ENCODE assay signal across 17 cellular contexts in the genomic region with DNA sequence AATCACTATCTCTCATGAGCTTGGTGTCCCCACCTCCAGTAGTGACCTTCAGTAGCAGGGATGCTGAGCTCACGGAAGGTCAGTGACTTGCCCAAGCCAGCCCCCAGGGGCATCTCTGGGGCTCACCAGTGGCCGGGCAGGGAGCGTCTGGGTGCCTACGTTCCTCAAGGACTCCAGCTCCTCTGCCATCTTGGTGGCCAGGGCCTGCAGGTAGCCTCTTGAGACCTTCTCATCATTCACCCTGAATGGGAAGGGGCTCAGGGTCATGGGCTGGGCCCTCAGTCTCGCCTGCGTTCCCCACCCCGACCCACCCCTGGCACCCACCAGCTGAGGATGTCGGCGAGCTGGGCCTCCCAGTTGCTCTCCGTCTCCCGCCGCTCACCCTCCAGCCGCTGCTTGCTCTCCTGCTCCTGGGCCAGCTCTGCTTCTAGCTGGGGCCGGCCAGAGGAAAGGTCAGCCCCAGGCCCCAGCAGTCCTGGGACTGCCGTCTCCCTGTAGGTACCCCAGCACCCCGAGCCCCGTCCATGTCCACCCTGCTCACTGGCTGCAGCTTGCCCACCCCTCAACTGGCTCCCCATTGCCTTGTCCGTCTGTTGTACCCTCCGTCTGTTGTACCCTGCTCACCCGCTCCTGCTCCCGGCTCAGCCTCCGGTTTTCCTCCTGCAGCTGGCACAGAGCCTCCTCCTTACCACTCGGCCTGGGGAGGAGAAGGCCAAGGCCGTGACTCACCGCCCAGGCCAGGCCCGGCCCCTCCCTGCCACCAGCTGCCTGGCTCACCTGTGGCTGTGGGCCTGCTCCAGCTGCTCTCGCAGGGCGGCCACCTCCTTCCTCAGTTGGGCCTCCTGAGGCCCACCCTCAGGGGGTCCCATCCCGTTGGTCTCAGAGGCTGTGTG. TPM values are rescaled to one million over a fixed set of nuclear protein-coding genes. Genes with fewer than 3 reads are reported as not detected.
DNase-seq lines count a peak whose midpoint lies in the region; ATAC-seq and TF ChIP-seq lines count a peak whose summit lies in the region.
"Had no signal": no experiment of that assay in that cellular context is flagged by ENCODE, and none has a peak within 500 bp of the region (broad histone marks: within the 10 kb centered on the region; RNA-seq: fewer than 3 reads in every experiment).

No MANE protein-coding gene starts in this region.

- H3K36me3 ChIP-seq in adrenal gland (replicated peaks in 1 of 2) (no peaks in the 10 kb centered on the region), vagina (peaks cover 0 to 2% of the 10 kb centered on the region in 2 donors)
- H3K36me3 ChIP-seq: cardiac muscle cell had no signal

- H3K27me3 ChIP-seq in adrenal gland (no peaks in the 10 kb centered on the region), vagina (no peaks in the 10 kb centered on the region)
- H3K27me3 ChIP-seq: cardiac muscle cell had no signal

- H3K27ac ChIP-seq in adrenal gland (peak overlapping the region in 3 of 5 donors; percentile 11 to 77 (median 54)), vagina (no peak overlapping the region)
- H3K27ac ChIP-seq: cardiac muscle cell had no signal

- no peak overlapping the region for H3K4me3 ChIP-seq in adrenal gland
- H3K4me3 ChIP-seq in vagina: no peak overlapping the region
- H3K4me3 ChIP-seq: cardiac muscle cell, skin epidermis had no signal

- no peak overlapping the region for H3K4me3 Mint-ChIP-seq in activated CD4-positive, alpha-beta memory T cell treated with anti-CD3 and anti-CD28 coated beads, Interleukin-2, amount 10 ng/mL, durations not matched to agents 7 days and 5 days
- no peak overlapping the region for H3K4me3 Mint-ChIP-seq in activated CD8-positive, alpha-beta T cell treated with anti-CD3 and anti-CD28 coated beads for 36 hours
- H3K4me3 Mint-ChIP-seq: nephron had no signal

- no peaks in the 10 kb centered on the region for H3K9me3 Mint-ChIP-seq in activated CD4-positive, alpha-beta memory T cell treated with anti-CD3 and anti-CD28 coated beads, Interleukin-2, amount 10 ng/mL, durations not matched to agents 7 days and 5 days
- no peaks in the 10 kb centered on the region for H3K9me3 Mint-ChIP-seq in activated CD8-positive, alpha-beta T cell treated with anti-CD3 and anti-CD28 coated beads for 36 hours
- H3K9me3 Mint-ChIP-seq: nephron had no signal

- peak; percentile 80 for DNase-seq in ACHN
- peak; percentile 93 for DNase-seq in HT-29 (ENCODE audit: low spot score)
- peak; percentile 75 to 90 (median 88) for DNase-seq in adrenal gland
- peak; percentile 85 for DNase-seq in kidney tubule cell (ENCODE audit: low spot score)
- no peak for DNase-seq in GM20000 (ENCODE audit: low spot score)
- no peak for DNase-seq in activated CD4-positive, alpha-beta memory T cell treated with anti-CD3 and anti-CD28 coated beads, Interleukin-2, amount 10 ng/mL, durations not matched to agents 7 days and 5 days
- DNase-seq in vagina (ENCODE audit: extremely low spot score in 2 of 2): no peak
- DNase-seq in activated CD8-positive, alpha-beta T cell treated with anti-CD3 and anti-CD28 coated beads for 36 hours: no peak
- DNase-seq: activated CD4-positive, alpha-beta T cell treated with anti-CD3 and anti-CD28 coated beads for 4 hours; activated effector memory CD4-positive, alpha-beta T cell treated with Interleukin-2 at 50 U/mL for 16 hours; AML-193; GDM1; NCI-H1092; NCI-H748 treated with DMSO at 0.1 percent for 48 hours had no signal

- H3K36me3 Mint-ChIP-seq in activated CD4-positive, alpha-beta memory T cell treated with anti-CD3 and anti-CD28 coated beads, Interleukin-2, amount 10 ng/mL, durations not matched to agents 7 days and 5 days (ENCODE audit: low read depth): no peaks in the 10 kb centered on the region
- H3K36me3 Mint-ChIP-seq in activated CD8-positive, alpha-beta T cell treated with anti-CD3 and anti-CD28 coated beads for 36 hours (ENCODE audit: low read depth): no peaks in the 10 kb centered on the region

- no peaks in the 10 kb centered on the region for H3K9me3 ChIP-seq in adrenal gland (replicated peaks in 1 of 3)
- no peaks in the 10 kb centered on the region for H3K9me3 ChIP-seq in vagina

- peaks cover 5 to 11% of the 10 kb centered on the region in 2 donors for H3K4me1 ChIP-seq in adrenal gland (replicated peaks in 1 of 2)
- H3K4me1 ChIP-seq in vagina: no peaks in the 10 kb centered on the region

- WGBS in adrenal gland, 4 donors: 40 to 61% (median 52%) methylated on average over 12 to 29 of the region's 29 CpGs

- CTCF ChIA-PET in activated CD4-positive, alpha-beta memory T cell treated with anti-CD3 and anti-CD28 coated beads, Interleukin-2, amount 10 ng/mL, durations not matched to agents 7 days and 5 days (lab: Charles Lee): no interaction called here
- CTCF ChIA-PET in activated CD8-positive, alpha-beta T cell treated with anti-CD3 and anti-CD28 coated beads for 36 hours (lab: Charles Lee): interaction anchor here (0.6 to 1.8 kb wide), 4 partner anchors 13 to 62 kb away, joined by 3 to 7 read pairs (median 3); no protein-coding TSS in a partner anchor

- TF ChIP-seq CTCF in adrenal gland (IDR thresholded peaks at IDR 0.05) (no peak), GM20000 (IDR thresholded peaks at IDR 0.05; ENCODE audit: extremely low read depth, missing control alignments) (no peak), vagina (IDR thresholded peaks at IDR 0.05) (no peak)
- no peak for TF ChIP-seq CTCF in activated CD8-positive, alpha-beta T cell treated with anti-CD3 and anti-CD28 coated beads for 36 hours (IDR thresholded peaks at IDR 0.05)

- in situ Hi-C loops in ACHN (cut with HindIII; ENCODE audit: low pct_ligation_motif_present, low pct_unique_long_range_greater_than_20kb, low sequenced_read_pairs): no loop called here

- no peak for TF ChIP-seq POLR2A in adrenal gland (IDR thresholded peaks at IDR 0.05)
- no peak for TF ChIP-seq POLR2A in vagina (IDR thresholded peaks at IDR 0.05)

- no peak overlapping the region for H3K27ac Mint-ChIP-seq in activated CD4-positive, alpha-beta memory T cell treated with anti-CD3 and anti-CD28 coated beads, Interleukin-2, amount 10 ng/mL, durations not matched to agents 7 days and 5 days
- H3K27ac Mint-ChIP-seq in activated CD8-positive, alpha-beta T cell treated with anti-CD3 and anti-CD28 coated beads for 36 hours: no peak overlapping the region
- H3K27ac Mint-ChIP-seq: nephron had no signal

- intact Hi-C loops in adrenal gland (cut with DNase I): loop anchor here in 1 of 2 donors (10.0 kb wide), 1 partner anchor 50 kb away; no protein-coding TSS in a partner anchor
- intact Hi-C loops in vagina (cut with DNase I): no loop called here
- intact Hi-C loops in activated CD8-positive, alpha-beta T cell treated with anti-CD3 and anti-CD28 coated beads for 36 hours (cut with micrococcal nuclease): no loop called here

- no peaks in the 10 kb centered on the region for H3K27me3 Mint-ChIP-seq in activated CD4-positive, alpha-beta memory T cell treated with anti-CD3 and anti-CD28 coated beads, Interleukin-2, amount 10 ng/mL, durations not matched to agents 7 days and 5 days
- H3K27me3 Mint-ChIP-seq in activated CD8-positive, alpha-beta T cell treated with anti-CD3 and anti-CD28 coated beads for 36 hours: no peaks in the 10 kb centered on the region

- POLR2A ChIA-PET in activated CD4-positive, alpha-beta memory T cell treated with anti-CD3 and anti-CD28 coated beads, Interleukin-2, amount 10 ng/mL, durations not matched to agents 7 days and 5 days (lab: Charles Lee): interaction anchor here (0.7 to 1.5 kb wide), 3 partner anchors 9 to 57 kb away, joined by 3 to 4 read pairs (median 3); partner anchors contain the start of genes CDC42BPG and SF1
- POLR2A ChIA-PET in activated CD8-positive, alpha-beta T cell treated with anti-CD3 and anti-CD28 coated beads for 36 hours (lab: Charles Lee): interaction anchor here (0.5 to 1.6 kb wide), 2 partner anchors 10 to 308 kb away, joined by 3 read pairs; partner anchors contain the start of gene CDC42BPG

- peaks cover 7% of the 10 kb centered on the region for H3K4me1 Mint-ChIP-seq in activated CD4-positive, alpha-beta memory T cell treated with anti-CD3 and anti-CD28 coated beads, Interleukin-2, amount 10 ng/mL, durations not matched to agents 7 days and 5 days
- H3K4me1 Mint-ChIP-seq in activated CD8-positive, alpha-beta T cell treated with anti-CD3 and anti-CD28 coated beads for 36 hours (ENCODE audit: low read depth): no peaks in the 10 kb centered on the region
- H3K4me1 Mint-ChIP-seq: nephron had no signal

- no peak for ATAC-seq in activated CD8-positive, alpha-beta T cell treated with anti-CD3 and anti-CD28 coated beads for 36 hours

RNA-seq across cellular contexts. Expression of gene CDC42BPG, which starts 9.5 kb away (rescaled TPM):
- 22.7 and 24.7 TPM in 2 replicates for total RNA-seq in HT-29 (2014; rRNA removed; shearing (Covaris generic))
- total RNA-seq in adrenal gland (10 to 100 TPM in 2 of 8 donors, 1 to 10 TPM in 6; 4.9 to 12.9 (median 9.1) TPM), vagina (13.0 TPM)
- polyA plus RNA-seq in adrenal gland: 1 to 10 TPM; 3.3 to 7.4 (median 4.9) TPM
- total RNA-seq in activated CD4-positive, alpha-beta memory T cell treated with anti-CD3 and anti-CD28 coated beads, Interleukin-2, amount 10 ng/mL, durations not matched to agents 7 days and 5 days: under 1 TPM; 0.65 to 0.70 TPM
- under 1 TPM; 0.31 to 0.61 TPM for total RNA-seq in activated CD8-positive, alpha-beta T cell treated with anti-CD3 and anti-CD28 coated beads for 36 hours

RNA-seq across cellular contexts. Expression of gene MEN1, which starts 24.6 kb away (rescaled TPM):
- total RNA-seq in HT-29 (2014; rRNA removed; shearing (Covaris generic)): 35.1 and 38.0 TPM in 2 replicates
- total RNA-seq in adrenal gland (10 to 100 TPM; 19.7 to 50.6 (median 30.3) TPM), vagina (27.0 TPM)
- polyA plus RNA-seq in adrenal gland: 10 to 100 TPM; 21.4 to 32.8 (median 29.1) TPM
- total RNA-seq in activated CD4-positive, alpha-beta memory T cell treated with anti-CD3 and anti-CD28 coated beads, Interleukin-2, amount 10 ng/mL, durations not matched to agents 7 days and 5 days: 10 to 100 TPM; 32.5 to 33.4 TPM
- total RNA-seq in activated CD8-positive, alpha-beta T cell treated with anti-CD3 and anti-CD28 coated beads for 36 hours: 10 to 100 TPM; 25.8 to 29.0 TPM

RNA-seq across cellular contexts. Expression of gene MAP4K2, which starts 32.0 kb away (rescaled TPM):
- total RNA-seq in HT-29 (2014; rRNA removed; shearing (Covaris generic)): 44.4 and 57.0 TPM in 2 replicates
- 10 to 100 TPM; 12.9 to 34.8 (median 19.0) TPM for total RNA-seq in adrenal gland
- polyA plus RNA-seq in adrenal gland: 10 to 100 TPM in 2 of 3 donors, 1 to 10 TPM in 1; 6.4 to 57.7 (median 27.7) TPM
- total RNA-seq in activated CD4-positive, alpha-beta memory T cell treated with anti-CD3 and anti-CD28 coated beads, Interleukin-2, amount 10 ng/mL, durations not matched to agents 7 days and 5 days: 10 to 100 TPM; 95.6 to 98.0 TPM
- 20.6 TPM for total RNA-seq in vagina
- total RNA-seq in activated CD8-positive, alpha-beta T cell treated with anti-CD3 and anti-CD28 coated beads for 36 hours: 10 to 100 TPM; 56.4 to 58.0 TPM

RNA-seq across cellular contexts. Expression of gene EHD1, which starts 43.5 kb away (rescaled TPM):
- total RNA-seq in HT-29 (2014; rRNA removed; shearing (Covaris generic)): 118 and 123 TPM in 2 replicates
- total RNA-seq in adrenal gland (100 to 1,000 TPM in 1 of 8 donors, 10 to 100 TPM in 7; 38.5 to 107 (median 57.1) TPM), vagina (61.6 TPM)
- 10 to 100 TPM; 14.3 to 50.4 (median 20.0) TPM for polyA plus RNA-seq in adrenal gland
- 100 to 1,000 TPM; 138 to 146 TPM for total RNA-seq in activated CD4-positive, alpha-beta memory T cell treated with anti-CD3 and anti-CD28 coated beads, Interleukin-2, amount 10 ng/mL, durations not matched to agents 7 days and 5 days
- 10 to 100 TPM; 60.3 to 65.1 TPM for total RNA-seq in activated CD8-positive, alpha-beta T cell treated with anti-CD3 and anti-CD28 coated beads for 36 hours

RNA-seq across cellular contexts. Expression of gene SF1, which starts 56.6 kb away (rescaled TPM):
- 193 and 251 TPM in 2 replicates for total RNA-seq in HT-29 (2014; rRNA removed; shearing (Covaris generic))
- total RNA-seq in adrenal gland (100 to 1,000 TPM; 109 to 395 (median 253) TPM), vagina (278 TPM)
- polyA plus RNA-seq in adrenal gland: 100 to 1,000 TPM; 150 to 197 (median 178) TPM
- total RNA-seq in activated CD4-positive, alpha-beta memory T cell treated with anti-CD3 and anti-CD28 coated beads, Interleukin-2, amount 10 ng/mL, durations not matched to agents 7 days and 5 days: 100 to 1,000 TPM; 385 to 390 TPM
- 100 to 1,000 TPM; 325 to 342 TPM for total RNA-seq in activated CD8-positive, alpha-beta T cell treated with anti-CD3 and anti-CD28 coated beads for 36 hours

Comparison
In these comparisons a context has a peak if more than half of its experiments do, and no peak if none do; other contexts are left out.
1. DNase-seq: peak in ACHN (single experiment), HT-29 (single experiment), adrenal gland (7 of 7) and kidney tubule cell (single experiment); none in GM20000 (single experiment), activated CD4-positive, alpha-beta memory T cell treated with anti-CD3 and anti-CD28 coated beads, Interleukin-2, amount 10 ng/mL, durations not matched to agents 7 days and 5 days (single experiment), vagina (0 of 2) and activated CD8-positive, alpha-beta T cell treated with anti-CD3 and anti-CD28 coated beads for 36 hours (single experiment).